Comparison of ENCODE assay signal across 1 cellular context in the genomic region with DNA sequence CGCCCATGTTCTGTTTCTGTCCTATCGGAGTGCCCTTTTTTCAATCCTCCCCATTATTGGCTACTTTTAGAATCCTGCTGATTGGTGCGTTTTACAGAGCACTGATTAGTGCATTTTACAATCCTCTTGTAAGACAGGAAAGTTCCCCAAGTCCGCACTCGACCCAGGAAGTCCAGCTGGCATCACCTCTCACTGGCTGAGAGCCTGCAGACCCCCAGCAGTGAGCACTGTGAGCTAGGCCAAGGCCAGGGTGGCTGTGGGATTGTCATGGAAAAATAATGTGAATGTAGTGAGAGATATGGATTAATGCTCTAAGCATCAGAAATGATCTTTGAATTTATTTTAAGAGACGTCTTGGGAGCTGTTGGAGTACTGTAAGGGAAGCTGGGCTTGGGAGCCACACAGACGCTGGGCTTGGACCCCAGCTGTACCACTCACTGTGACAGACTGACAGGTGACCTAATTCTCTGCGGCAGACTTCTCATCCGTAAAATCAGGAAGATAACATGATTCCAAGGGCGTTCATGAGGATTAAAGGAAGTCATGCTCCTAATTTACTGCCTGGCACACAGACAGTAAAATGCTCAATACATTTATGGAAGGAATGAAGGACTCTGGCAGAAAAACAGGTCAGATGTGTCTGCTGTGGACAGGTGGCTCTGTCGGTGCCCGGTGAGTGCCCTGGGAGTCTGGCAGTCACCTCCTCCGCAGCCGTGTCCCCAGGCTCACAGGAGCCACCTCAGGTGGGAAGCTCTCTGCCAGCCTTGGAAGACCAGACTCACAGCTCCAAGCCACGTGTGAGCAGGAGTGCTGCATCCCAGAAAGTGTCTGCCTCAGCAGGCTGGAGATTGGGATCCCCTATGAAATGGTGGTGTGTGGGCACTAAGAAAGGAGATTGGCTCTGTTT.
TF ChIP-seq lines count a peak whose summit lies in the region.

No MANE protein-coding gene starts in this region.

TF ChIP-seq in WTC11, 78 proteins besides CTCF, POLR2A, EP300 and RAD21 (continued from another document):
- TF ChIP-seq, protein P1, sequence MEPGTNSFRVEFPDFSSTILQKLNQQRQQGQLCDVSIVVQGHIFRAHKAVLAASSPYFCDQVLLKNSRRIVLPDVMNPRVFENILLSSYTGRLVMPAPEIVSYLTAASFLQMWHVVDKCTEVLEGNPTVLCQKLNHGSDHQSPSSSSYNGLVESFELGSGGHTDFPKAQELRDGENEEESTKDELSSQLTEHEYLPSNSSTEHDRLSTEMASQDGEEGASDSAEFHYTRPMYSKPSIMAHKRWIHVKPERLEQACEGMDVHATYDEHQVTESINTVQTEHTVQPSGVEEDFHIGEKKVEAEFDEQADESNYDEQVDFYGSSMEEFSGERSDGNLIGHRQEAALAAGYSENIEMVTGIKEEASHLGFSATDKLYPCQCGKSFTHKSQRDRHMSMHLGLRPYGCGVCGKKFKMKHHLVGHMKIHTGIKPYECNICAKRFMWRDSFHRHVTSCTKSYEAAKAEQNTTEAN (CRISPR knock-in tag; IDR thresholded peaks at IDR 0.05), result no peak
- TF ChIP-seq, protein P2, sequence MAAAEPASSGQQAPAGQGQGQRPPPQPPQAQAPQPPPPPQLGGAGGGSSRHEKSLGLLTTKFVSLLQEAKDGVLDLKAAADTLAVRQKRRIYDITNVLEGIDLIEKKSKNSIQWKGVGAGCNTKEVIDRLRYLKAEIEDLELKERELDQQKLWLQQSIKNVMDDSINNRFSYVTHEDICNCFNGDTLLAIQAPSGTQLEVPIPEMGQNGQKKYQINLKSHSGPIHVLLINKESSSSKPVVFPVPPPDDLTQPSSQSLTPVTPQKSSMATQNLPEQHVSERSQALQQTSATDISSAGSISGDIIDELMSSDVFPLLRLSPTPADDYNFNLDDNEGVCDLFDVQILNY (CRISPR knock-in tag; IDR thresholded peaks at IDR 0.05), result no peak
- TF ChIP-seq ZNF232 (CRISPR knock-in tag; IDR thresholded peaks at IDR 0.05) (no peak), GTF2I (CRISPR knock-in tag; conservative IDR thresholded peaks at IDR 0.05) (no peak), AFF4 (CRISPR knock-in tag; IDR thresholded peaks at IDR 0.05; ENCODE audit: borderline replicate concordance) (no peak), FOXP1 (CRISPR knock-in tag; IDR thresholded peaks at IDR 0.05; ENCODE audit: borderline replicate concordance) (no peak)
- TF ChIP-seq, protein P3, sequence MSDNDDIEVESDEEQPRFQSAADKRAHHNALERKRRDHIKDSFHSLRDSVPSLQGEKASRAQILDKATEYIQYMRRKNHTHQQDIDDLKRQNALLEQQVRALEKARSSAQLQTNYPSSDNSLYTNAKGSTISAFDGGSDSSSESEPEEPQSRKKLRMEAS (CRISPR knock-in tag; IDR thresholded peaks at IDR 0.05), result no peak
- TF ChIP-seq, protein P4, sequence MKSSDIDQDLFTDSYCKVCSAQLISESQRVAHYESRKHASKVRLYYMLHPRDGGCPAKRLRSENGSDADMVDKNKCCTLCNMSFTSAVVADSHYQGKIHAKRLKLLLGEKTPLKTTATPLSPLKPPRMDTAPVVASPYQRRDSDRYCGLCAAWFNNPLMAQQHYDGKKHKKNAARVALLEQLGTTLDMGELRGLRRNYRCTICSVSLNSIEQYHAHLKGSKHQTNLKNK (CRISPR knock-in tag; IDR thresholded peaks at IDR 0.05), result no peak
- TF ChIP-seq, protein P5, sequence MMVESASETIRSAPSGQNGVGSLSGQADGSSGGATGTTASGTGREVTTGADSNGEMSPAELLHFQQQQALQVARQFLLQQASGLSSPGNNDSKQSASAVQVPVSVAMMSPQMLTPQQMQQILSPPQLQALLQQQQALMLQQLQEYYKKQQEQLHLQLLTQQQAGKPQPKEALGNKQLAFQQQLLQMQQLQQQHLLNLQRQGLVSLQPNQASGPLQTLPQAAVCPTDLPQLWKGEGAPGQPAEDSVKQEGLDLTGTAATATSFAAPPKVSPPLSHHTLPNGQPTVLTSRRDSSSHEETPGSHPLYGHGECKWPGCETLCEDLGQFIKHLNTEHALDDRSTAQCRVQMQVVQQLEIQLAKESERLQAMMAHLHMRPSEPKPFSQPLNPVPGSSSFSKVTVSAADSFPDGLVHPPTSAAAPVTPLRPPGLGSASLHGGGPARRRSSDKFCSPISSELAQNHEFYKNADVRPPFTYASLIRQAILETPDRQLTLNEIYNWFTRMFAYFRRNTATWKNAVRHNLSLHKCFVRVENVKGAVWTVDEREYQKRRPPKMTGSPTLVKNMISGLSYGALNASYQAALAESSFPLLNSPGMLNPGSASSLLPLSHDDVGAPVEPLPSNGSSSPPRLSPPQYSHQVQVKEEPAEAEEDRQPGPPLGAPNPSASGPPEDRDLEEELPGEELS (CRISPR knock-in tag; IDR thresholded peaks at IDR 0.05), result no peak
